Comparison of ENCODE assay signal across 15 cellular contexts in genomic region chr13:67184247-67184646, GRCh38. TPM values are rescaled to one million over a fixed set of nuclear protein-coding genes. Genes with fewer than 3 reads are reported as not detected.
DNase-seq lines count a peak whose midpoint lies in the region; ATAC-seq, FAIRE-seq and TF ChIP-seq lines count a peak whose summit lies in the region.
"Had no signal": no experiment of that assay in that cellular context is flagged by ENCODE, and none has a peak within 500 bp of the region (broad histone marks: within the 10 kb centered on the region; RNA-seq: fewer than 3 reads in every experiment).

No MANE protein-coding gene starts in this region.

- CTCF ChIA-PET in A549 (lab: Yijun Ruan, JAX) (no interaction called here), PC-3 (lab: Charles Lee) (no interaction called here)

- no peaks in the 10 kb centered on the region for H3K36me3 ChIP-seq in PC-3 (ENCODE audit: low read depth, low read length)
- no peaks in the 10 kb centered on the region for H3K36me3 ChIP-seq in endodermal cell (ENCODE audit: control insufficient read depth, insufficient read depth, low read length)
- H3K36me3 ChIP-seq: BLaER1 had no signal

- no TSS peak for BruUV-seq in PC-3 (replicated peaks; lab: Mats Ljungman, UMichigan)

- DNase-seq in A549 (ENCODE audit: low read depth in 1 of 2, low spot score in 1 of 2) (peak in 1 of 2 experiments; percentile 57), HT1080 (ENCODE audit: low read depth) (peak; percentile 13), PC-3 (peak; percentile 54), endodermal cell (no peak), GM20000 (ENCODE audit: low spot score) (no peak), CD1c-positive myeloid dendritic cell (ENCODE audit: extremely low spot score) (no peak), mesenteric fat pad (ENCODE audit: low spot score) (no peak)
- DNase-seq: AML-193; CD4-positive, CD25-positive, alpha-beta regulatory T cell; DMS53 had no signal

- no peak for TF ChIP-seq EP300 in A549 (IDR thresholded peaks at IDR 0.05)

- H3K4me1 ChIP-seq in A549 (peaks cover 43% of the 10 kb centered on the region), PC-3 (ENCODE audit: insufficient read depth, low read length) (no peaks in the 10 kb centered on the region), endodermal cell (ENCODE audit: control insufficient read depth, insufficient read depth, low read length) (peaks cover 3% of the 10 kb centered on the region)

- no peaks in the 10 kb centered on the region for H3K9me3 Mint-ChIP-seq in endodermal cell
- H3K9me3 Mint-ChIP-seq: IgD-negative memory B cell had no signal

- H3K9me3 ChIP-seq in A549 (no peaks in the 10 kb centered on the region), PC-3 (ENCODE audit: low read length) (no peaks in the 10 kb centered on the region), endodermal cell (ENCODE audit: control insufficient read depth, low read length) (no peaks in the 10 kb centered on the region)
- H3K9me3 ChIP-seq: BLaER1 had no signal

- 32% methylated on average over 7 of the region's 7 CpGs for WGBS in A549 (ENCODE audit: missing lambda C conversion rate)
- 91 to 94% methylated on average over 6 to 7 of the region's 7 CpGs for WGBS in endodermal cell (ENCODE audit: insufficient coverage in 1 of 2, insufficient read length in 1 of 2), 2 experiments

- H3K4me3 ChIP-seq in A549 (peak overlapping the region; percentile 12; the same call in 1 of the 3 replicates), PC-3 (ENCODE audit: low read length) (no peak overlapping the region), endodermal cell (ENCODE audit: low read length) (no peak overlapping the region)
- H3K4me3 ChIP-seq: BLaER1 had no signal

- TF ChIP-seq RAD21 in A549 (conservative IDR thresholded peaks at IDR 0.05 in 1 of 2, IDR thresholded peaks at IDR 0.05 in 1 of 2), result no peak

- intact Hi-C loops in PC-3 (cut with micrococcal nuclease), result no loop called here

- TF ChIP-seq CTCF in A549 (IDR thresholded peaks at IDR 0.05) (no peak), PC-3 (conservative IDR thresholded peaks at IDR 0.05; ENCODE audit: low read depth, low read length) (no peak), endodermal cell (conservative IDR thresholded peaks at IDR 0.05) (no peak), GM20000 (IDR thresholded peaks at IDR 0.05; ENCODE audit: extremely low read depth, missing control alignments) (no peak)

- H3K27ac ChIP-seq in A549 (peak overlapping the region; percentile 89), PC-3 (ENCODE audit: low read length) (no peak overlapping the region), endodermal cell (ENCODE audit: low read depth, low read length) (no peak overlapping the region)
- H3K27ac ChIP-seq: BLaER1 had no signal

- POLR2A ChIA-PET in A549 (lab: Yijun Ruan, JAX), result no interaction called here
- POLR2A ChIA-PET in PC-3 (lab: Charles Lee; ENCODE audit: unreplicated experiment), result no interaction called here

- no peaks in the 10 kb centered on the region for H3K79me2 ChIP-seq in PC-3 (ENCODE audit: low read length)

- FAIRE-seq in A549 (lab: Jason Lieb, UNC), result no peak

- no peaks in the 10 kb centered on the region for H3K36me3 Mint-ChIP-seq in endodermal cell (ENCODE audit: low read depth)
- H3K36me3 Mint-ChIP-seq: CD4-positive, CD25-positive, alpha-beta regulatory T cell; IgD-negative memory B cell had no signal

- H4K20me1 ChIP-seq in PC-3 (ENCODE audit: low read length), result no peaks in the 10 kb centered on the region
- H4K20me1 ChIP-seq: BLaER1 had no signal

- no peak overlapping the region for H2AFZ ChIP-seq in PC-3 (ENCODE audit: low read length)

- peak overlapping the region; percentile 58 for H3K27ac Mint-ChIP-seq in endodermal cell
- H3K27ac Mint-ChIP-seq: CD4-positive, CD25-positive, alpha-beta regulatory T cell; IgD-negative memory B cell had no signal

- H3F3A ChIP-seq in PC-3 (ENCODE audit: low read length, unreplicated experiment), result no peaks in the 10 kb centered on the region

- H3K4me2 ChIP-seq in A549, result peak overlapping the region; percentile 77
- H3K4me2 ChIP-seq in PC-3 (ENCODE audit: low read length), result no peak overlapping the region
- H3K4me2 ChIP-seq: BLaER1 had no signal

- no peak for TF ChIP-seq POLR2A in A549 (IDR thresholded peaks at IDR 0.05; ENCODE audit: low read length)

- H3K9ac ChIP-seq in PC-3 (ENCODE audit: low read length) (no peak overlapping the region), endodermal cell (ENCODE audit: extremely low read depth, low read length, poor library complexity, severe bottlenecking) (no peak overlapping the region)
- H3K9ac ChIP-seq: BLaER1 had no signal

- H3K27me3 Mint-ChIP-seq in endodermal cell (ENCODE audit: insufficient read depth), result no peaks in the 10 kb centered on the region
- H3K27me3 Mint-ChIP-seq: CD4-positive, CD25-positive, alpha-beta regulatory T cell; IgD-negative memory B cell had no signal

- no peak overlapping the region for H3K4me3 Mint-ChIP-seq in endodermal cell
- H3K4me3 Mint-ChIP-seq: CD4-positive, CD25-positive, alpha-beta regulatory T cell; IgD-negative memory B cell had no signal

- peaks cover 11% of the 10 kb centered on the region for H3K4me1 Mint-ChIP-seq in endodermal cell
- H3K4me1 Mint-ChIP-seq: CD4-positive, CD25-positive, alpha-beta regulatory T cell; IgD-negative memory B cell had no signal

- ATAC-seq in A549 (peak; percentile 70 to 82; a peak in 4 of 6 replicates), PC-3 (peak; percentile 46; the same call in 1 of the 2 replicates), HG03521 (IDR thresholded peaks at IDR 0.05; ENCODE audit: unreplicated experiment) (no peak)
- ATAC-seq: HCT116 had no signal

- H3K27me3 ChIP-seq in PC-3 (ENCODE audit: low read length), result no peaks in the 10 kb centered on the region
- H3K27me3 ChIP-seq in endodermal cell (ENCODE audit: control insufficient read depth, insufficient read depth, low read length, poor library complexity, severe bottlenecking), result no peaks in the 10 kb centered on the region
- H3K27me3 ChIP-seq: BLaER1 had no signal

- H3K9me2 ChIP-seq in PC-3 (replicated peaks; ENCODE audit: low read length), result no peaks in the 10 kb centered on the region

TF ChIP-seq in A549, 52 proteins besides CTCF, POLR2A, EP300 and RAD21:
- TF ChIP-seq HOXB5 (CRISPR knock-in tag; IDR thresholded peaks at IDR 0.05), result no peak
- no peak for TF ChIP-seq E2F6 (IDR thresholded peaks at IDR 0.05; ENCODE audit: borderline replicate concordance, low read depth)
- peak; percentile 37 for TF ChIP-seq FOSL2 (IDR thresholded peaks at IDR 0.05)
- TF ChIP-seq FOSL2 (CRISPR knock-in tag; IDR thresholded peaks at IDR 0.05), result peak; percentile 75
- peak; percentile 50 for TF ChIP-seq GATA3 (IDR thresholded peaks at IDR 0.05; ENCODE audit: borderline replicate concordance)
- peak; percentile 24; the same call in 1 of the 2 replicates for TF ChIP-seq MAX (IDR thresholded peaks at IDR 0.05)
- no peak for TF ChIP-seq BHLHE40 (IDR thresholded peaks at IDR 0.05; ENCODE audit: low read depth, low read length)

RNA-seq across cellular contexts. Expression of gene PCDH9, which starts 45.9 kb away (rescaled TPM):
- polyA plus RNA-seq in A549 (2011; rRNA removed) (29.5 and 30.3 TPM in 2 replicates), A549 (2017; fragmentation: RNase III; extraction: RNeasy Plus Mini Kit Qiagen cat#74134 plus additional on column Dnase treatment) (13.2 to 16.0 TPM (median 14.1 TPM) in 3 replicates)
- 14.7 and 17.4 TPM in 2 replicates for polyA plus RNA-seq in A549 (2012; cell fraction: cytosol; rRNA removed)
- polyA plus RNA-seq in A549 (2012; cell fraction: nucleus; rRNA removed), result 10.3 and 13.0 TPM in 2 replicates
- 46.7 and 56.9 TPM in 2 replicates for polyA minus RNA-seq in A549 (2011; rRNA and poly(A)+ RNA removed)
- 0.50 and 0.92 TPM in 2 replicates for total RNA-seq in HT1080 (2014; rRNA removed; shearing (Covaris generic))
- polyA plus RNA-seq in HT1080 (2015; cell fraction: cytosol; rRNA removed), result 0.10 and 0.24 TPM in 2 replicates
- polyA plus RNA-seq in HT1080 (2015; cell fraction: nucleus; rRNA removed), result 0.35 and 0.76 TPM in 2 replicates
- total RNA-seq in PC-3 (2014; rRNA removed) (0.63 and 0.98 TPM in 2 replicates), endodermal cell (1 to 10 TPM in 1 of 2 donors, under 1 TPM in 1; 0.95 to 1.8 TPM), mesenteric fat pad (4.2 TPM)
- polyA plus RNA-seq in endodermal cell (2013, experiment 1 of 2), result 4.3 TPM
- 3.9 TPM for polyA plus RNA-seq in endodermal cell (2013, experiment 2 of 2)
- total RNA-seq: HT-29 had no signal

Comparison
In these comparisons a context has a peak if more than half of its experiments do, and no peak if none do; other contexts are left out.
1. DNase-seq: peak in HT1080 (single experiment) and PC-3 (single experiment); none in endodermal cell (single experiment), GM20000 (single experiment), CD1c-positive myeloid dendritic cell (single experiment) and mesenteric fat pad (single experiment).
2. H3K27ac ChIP-seq: peak in A549 (2 of 2); none in PC-3 (single experiment) and endodermal cell (single experiment).